34 cellular contexts compared by ENCODE assay signal in genomic region chr6:104305206-104305605, GRCh38.
"Had no signal": no experiment of that assay in that cellular context is flagged by ENCODE, and none has a peak within 500 bp of the region (broad histone marks: within the 10 kb centered on the region; RNA-seq: fewer than 3 reads in every experiment).

No MANE protein-coding gene starts in this region.

- H3K4me2 ChIP-seq: KMS-11 had no signal

- H3K36me3 ChIP-seq: MG63 had no signal

- H3K27me3 ChIP-seq: MG63 had no signal

- H3K27ac ChIP-seq: KMS-11 had no signal

- H3K9me3 ChIP-seq: MG63 had no signal

- DNase-seq: Karpas-422, Kasumi-1, MG63, MM.1S, MV-4-11, NCI-H1048, NCI-H1092, NCI-H1092 treated with DMSO at 0.1 percent for 48 hours, NCI-H1105, NCI-H1105 treated with DMSO at 0.1 percent for 48 hours, NCI-H1417, NCI-H1417 treated with DMSO at 0.1 percent for 48 hours, NCI-H1436, NCI-H1436 treated with DMSO at 0.1 percent for 48 hours, NCI-H146, NCI-H1694, NCI-H1694 treated with DMSO at 0.1 percent for 48 hours, NCI-H187, NCI-H187 treated with DMSO at 0.1 percent for 48 hours, NCI-H1930, NCI-H2029, NCI-H2029 treated with DMSO at 0.1 percent for 48 hours, NCI-H2081, NCI-H2081 treated with DMSO at 0.1 percent for 48 hours, NCI-H2107, NCI-H2171, NCI-H2171 treated with DMSO at 0.1 percent for 48 hours, NCI-H2227 treated with DMSO at 0.1 percent for 48 hours, NCI-H226, NCI-H345, NCI-H446, NCI-H446 treated with DMSO at 0.1 percent for 48 hours, NCI-H510A had no signal

- H3K9ac ChIP-seq: KMS-11 had no signal

- H3K4me3 ChIP-seq: MG63 had no signal
